Comparison of ENCODE assay signal across 23 cellular contexts in the genomic region with DNA sequence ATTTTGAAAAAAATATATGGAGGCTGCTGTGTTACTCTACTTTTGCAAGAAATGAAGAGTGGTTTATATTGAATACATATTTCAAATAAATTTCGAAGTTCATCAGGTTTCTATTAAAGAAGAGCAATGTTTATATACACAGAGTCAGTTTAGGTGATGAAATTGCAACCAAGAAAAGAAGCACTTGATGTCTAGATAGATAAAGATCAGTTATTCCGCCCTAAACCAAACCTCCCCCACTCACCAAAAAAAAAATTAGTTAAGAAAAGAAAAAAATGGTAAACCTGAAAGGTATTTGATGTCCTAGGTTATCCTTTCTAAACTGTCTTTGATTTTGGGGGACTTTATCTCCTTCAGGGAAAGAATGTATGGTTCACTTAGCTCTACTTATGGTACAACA.
DNase-seq lines count a peak whose midpoint lies in the region; ATAC-seq and TF ChIP-seq lines count a peak whose summit lies in the region.
"Had no signal": no experiment of that assay in that cellular context is flagged by ENCODE, and none has a peak within 500 bp of the region (broad histone marks: within the 10 kb centered on the region; RNA-seq: fewer than 3 reads in every experiment).

No MANE protein-coding gene starts in this region.

- BruUV-seq in Panc1 (replicated peaks; lab: Mats Ljungman, UMichigan): no TSS peak
- BruUV-seq in PC-3 (replicated peaks; lab: Mats Ljungman, UMichigan): no TSS peak

- H3K9me3 ChIP-seq in Panc1 (ENCODE audit: control insufficient read depth, insufficient read depth, low read depth, low read length) (no peaks in the 10 kb centered on the region), PC-3 (ENCODE audit: low read length) (no peaks in the 10 kb centered on the region)
- H3K9me3 ChIP-seq: BE2C had no signal

- H3K9ac ChIP-seq in PC-3 (ENCODE audit: low read length): no peak overlapping the region
- H3K9ac ChIP-seq: BLaER1 had no signal

- H4K20me1 ChIP-seq in PC-3 (ENCODE audit: low read length): no peaks in the 10 kb centered on the region
- H4K20me1 ChIP-seq: BLaER1 had no signal

- H3K9me3 Mint-ChIP-seq in activated naive CD8-positive, alpha-beta T cell (ENCODE audit: low read depth): no peaks in the 10 kb centered on the region
- H3K9me3 Mint-ChIP-seq in activated naive CD8-positive, alpha-beta T cell treated with anti-CD3 and anti-CD28 coated beads, Interleukin-2, amount 50 U/mL, for 24 hours: no peaks in the 10 kb centered on the region
- H3K9me3 Mint-ChIP-seq: CD8-positive, alpha-beta memory T cell had no signal

- H3K9me2 ChIP-seq in PC-3 (replicated peaks; ENCODE audit: low read length): no peaks in the 10 kb centered on the region

- H3K27ac ChIP-seq in Panc1 (ENCODE audit: low read length) (peak overlapping the region; percentile 39; the same call in 1 of the 2 replicates), PC-3 (ENCODE audit: low read length) (no peak overlapping the region)
- H3K27ac ChIP-seq: BLaER1 had no signal

- peak overlapping the region; percentile 22 for H3K27ac Mint-ChIP-seq in activated naive CD8-positive, alpha-beta T cell
- no peak overlapping the region for H3K27ac Mint-ChIP-seq in activated naive CD8-positive, alpha-beta T cell treated with anti-CD3 and anti-CD28 coated beads, Interleukin-2, amount 50 U/mL, for 24 hours
- H3K27ac Mint-ChIP-seq: CD14-positive monocyte; CD4-positive, CD25-positive, alpha-beta regulatory T cell had no signal

- H3K36me3 Mint-ChIP-seq in activated naive CD8-positive, alpha-beta T cell: no peaks in the 10 kb centered on the region
- H3K36me3 Mint-ChIP-seq in activated naive CD8-positive, alpha-beta T cell treated with anti-CD3 and anti-CD28 coated beads, Interleukin-2, amount 50 U/mL, for 24 hours (ENCODE audit: low read depth): no peaks in the 10 kb centered on the region
- H3K36me3 Mint-ChIP-seq: CD14-positive monocyte; CD4-positive, alpha-beta memory T cell; CD4-positive, CD25-positive, alpha-beta regulatory T cell; CD8-positive, alpha-beta memory T cell had no signal

- H2AFZ ChIP-seq in PC-3 (ENCODE audit: low read length): no peak overlapping the region

- H3K27me3 ChIP-seq in Panc1 (ENCODE audit: control insufficient read depth, insufficient read depth, low read length): no peaks in the 10 kb centered on the region
- no peaks in the 10 kb centered on the region for H3K27me3 ChIP-seq in PC-3 (ENCODE audit: low read length)
- H3K27me3 ChIP-seq: BE2C, BLaER1 had no signal

- no peak overlapping the region for H3K4me3 Mint-ChIP-seq in activated naive CD8-positive, alpha-beta T cell
- no peak overlapping the region for H3K4me3 Mint-ChIP-seq in activated naive CD8-positive, alpha-beta T cell treated with anti-CD3 and anti-CD28 coated beads, Interleukin-2, amount 50 U/mL, for 24 hours
- H3K4me3 Mint-ChIP-seq: CD14-positive monocyte; CD4-positive, alpha-beta memory T cell; CD4-positive, CD25-positive, alpha-beta regulatory T cell; CD8-positive, alpha-beta memory T cell had no signal

- no peak for DNase-seq in activated naive CD8-positive, alpha-beta T cell treated with anti-CD3 and anti-CD28 coated beads, Interleukin-2, amount 50 U/mL, for 24 hours
- DNase-seq in Panc1 (ENCODE audit: low read depth, low spot score): no peak
- DNase-seq in sciatic nerve (ENCODE audit: low spot score): no peak
- no peak for DNase-seq in PC-3
- DNase-seq: 8988T; ACHN; BE2C; C1 segment of cervical spinal cord; CD4-positive, alpha-beta memory T cell; CD4-positive, CD25-positive, alpha-beta regulatory T cell; CD8-positive, alpha-beta memory T cell; COR-L47; DMS 273 treated with DMSO at 0.1 percent for 48 hours; DMS153; DMS53; DMS79; DND-41; EL; GDM1 had no signal

- no peaks in the 10 kb centered on the region for H3K79me2 ChIP-seq in PC-3 (ENCODE audit: low read length)

- intact Hi-C loops in Panc1 (cut with micrococcal nuclease; ENCODE audit: unreplicated experiment): no loop called here
- intact Hi-C loops in sciatic nerve (cut with DNase I): no loop called here
- intact Hi-C loops in PC-3 (cut with micrococcal nuclease): no loop called here

- no peaks in the 10 kb centered on the region for H3K4me1 Mint-ChIP-seq in activated naive CD8-positive, alpha-beta T cell (ENCODE audit: low read depth)
- H3K4me1 Mint-ChIP-seq in activated naive CD8-positive, alpha-beta T cell treated with anti-CD3 and anti-CD28 coated beads, Interleukin-2, amount 50 U/mL, for 24 hours: peaks cover 5% of the 10 kb centered on the region
- H3K4me1 Mint-ChIP-seq: CD14-positive monocyte; CD8-positive, alpha-beta memory T cell had no signal

- POLR2A ChIA-PET in Panc1 (lab: Charles Lee): no interaction called here
- POLR2A ChIA-PET in PC-3 (lab: Charles Lee; ENCODE audit: unreplicated experiment): no interaction called here

- ATAC-seq in activated naive CD8-positive, alpha-beta T cell treated with anti-CD3 and anti-CD28 coated beads, Interleukin-2, amount 50 U/mL, for 24 hours: no peak
- ATAC-seq in Panc1 (no peak), sciatic nerve (no peak), PC-3 (no peak)
- ATAC-seq: GM12878 had no signal

- H3K4me3 ChIP-seq in Panc1 (ENCODE audit: low read depth in 2 of 2, low read length in 2 of 2): no peak overlapping the region
- no peak overlapping the region for H3K4me3 ChIP-seq in PC-3 (ENCODE audit: low read length)
- H3K4me3 ChIP-seq: BLaER1, GM12878 had no signal

- no peak overlapping the region for H3K4me2 ChIP-seq in PC-3 (ENCODE audit: low read length)
- H3K4me2 ChIP-seq: BLaER1 had no signal

- H3K4me1 ChIP-seq in Panc1 (ENCODE audit: control insufficient read depth, insufficient read depth, low read length) (no peaks in the 10 kb centered on the region; the same call in 1 of the 2 replicates), PC-3 (ENCODE audit: insufficient read depth, low read length) (no peaks in the 10 kb centered on the region)
- H3K4me1 ChIP-seq: BE2C, BLaER1 had no signal

- no peak for TF ChIP-seq CTCF in Panc1 (IDR thresholded peaks at IDR 0.05)
- no peak for TF ChIP-seq CTCF in PC-3 (conservative IDR thresholded peaks at IDR 0.05; ENCODE audit: low read depth, low read length)

- in situ Hi-C loops in Panc1 (cut with HindIII; ENCODE audit: low pct_unique_long_range_greater_than_20kb, low sequenced_read_pairs): no loop called here

- no peaks in the 10 kb centered on the region for H3F3A ChIP-seq in PC-3 (ENCODE audit: low read length, unreplicated experiment)

- no peaks in the 10 kb centered on the region for H3K36me3 ChIP-seq in Panc1 (ENCODE audit: control insufficient read depth, insufficient read depth, low read length)
- H3K36me3 ChIP-seq in PC-3 (ENCODE audit: low read depth, low read length): no peaks in the 10 kb centered on the region
- H3K36me3 ChIP-seq: BE2C, BLaER1 had no signal

- CTCF ChIA-PET in Panc1 (lab: Charles Lee): no interaction called here
- CTCF ChIA-PET in PC-3 (lab: Charles Lee): no interaction called here

- H3K27me3 Mint-ChIP-seq in activated naive CD8-positive, alpha-beta T cell: peaks cover 6% of the 10 kb centered on the region
- H3K27me3 Mint-ChIP-seq in activated naive CD8-positive, alpha-beta T cell treated with anti-CD3 and anti-CD28 coated beads, Interleukin-2, amount 50 U/mL, for 24 hours: no peaks in the 10 kb centered on the region
